In the genomic region with DNA sequence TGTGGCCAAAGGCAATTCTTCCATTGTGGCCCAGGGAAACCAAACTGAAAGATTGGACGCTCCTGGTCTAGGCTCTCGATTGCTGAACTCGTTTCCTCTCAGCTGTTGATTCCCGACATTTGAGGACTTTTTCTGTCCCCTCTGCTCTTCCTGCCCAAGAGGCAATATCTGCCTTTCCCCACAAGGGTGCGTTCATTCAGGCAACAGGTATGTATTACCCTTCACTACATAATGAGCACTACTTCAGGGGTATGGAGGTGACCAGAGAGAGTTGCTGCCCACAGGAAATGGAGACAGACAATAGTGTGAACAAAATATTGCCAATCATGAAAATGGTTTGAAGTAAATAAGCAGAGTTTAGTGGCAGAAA, we compare ENCODE assay signal across 8 cellular contexts. TPM values are rescaled to one million over a fixed set of nuclear protein-coding genes. Genes with fewer than 3 reads are reported as not detected.
A peak's percentile ranks its signal among the peaks of the same experiment; 100 is the strongest.
DNase-seq lines count a peak whose midpoint lies in the region; ATAC-seq, FAIRE-seq and TF ChIP-seq lines count a peak whose summit lies in the region.

No MANE protein-coding gene starts in this region.

- no peak overlapping the region for H3K27ac ChIP-seq in left ventricle myocardium inferior (replicated peaks)

- H3K9me3 ChIP-seq in left ventricle myocardium inferior (replicated peaks), result peaks cover 4% of the 10 kb centered on the region

- H3K36me3 ChIP-seq in left ventricle myocardium inferior, result no peaks in the 10 kb centered on the region

- H3K4me3 ChIP-seq in left ventricle myocardium inferior, result peak overlapping the region; percentile 52

- DNase-seq in activated CD4-positive, alpha-beta T cell treated with anti-CD3 and anti-CD28 coated beads for 48 hours, result peak; percentile 16
- DNase-seq in activated CD4-positive, alpha-beta T cell treated with anti-CD3 and anti-CD28 coated beads, Interleukin-2, amount 50 U/mL, for 1 hour, result no peak
- DNase-seq in RKO (ENCODE audit: low spot score) (peak; percentile 26), left ventricle myocardium inferior (no peak), urothelium cell line (ENCODE audit: low spot score) (peak; percentile 67)
- DNase-seq in stimulated activated CD4-positive, alpha-beta T cell treated with anti-CD3 and anti-CD28 coated beads, Interleukin-1b, Interleukin-23, amount 100 ng/mL, for 48 hours, result no peak

- peaks cover 15% of the 10 kb centered on the region for H3K27me3 ChIP-seq in left ventricle myocardium inferior (ENCODE audit: low read depth)

- FAIRE-seq in urothelium cell line (lab: Jason Lieb, UNC), result no peak

- ATAC-seq in HG02870 (IDR thresholded peaks at IDR 0.05; ENCODE audit: unreplicated experiment) (peak; percentile 84), HG02588 (IDR thresholded peaks at IDR 0.05; ENCODE audit: unreplicated experiment) (no peak)

- no peak for TF ChIP-seq CTCF in left ventricle myocardium inferior (IDR thresholded peaks at IDR 0.05; ENCODE audit: borderline replicate concordance)

- no peaks in the 10 kb centered on the region for H3K4me1 ChIP-seq in left ventricle myocardium inferior

- intact Hi-C loops in left ventricle myocardium inferior (cut with micrococcal nuclease), result no loop called here

RNA-seq across cellular contexts. Expression of a gene that starts 8.2 kb away (rescaled TPM):
- total RNA-seq in left ventricle myocardium inferior, result not detected

RNA-seq across cellular contexts. Expression of a gene that starts 24.6 kb away (rescaled TPM):
- total RNA-seq in left ventricle myocardium inferior, result 26.4 TPM

Comparison
In these comparisons a context has a peak if more than half of its experiments do, and no peak if none do; other contexts are left out.
1. DNase-seq: peak in activated CD4-positive, alpha-beta T cell treated with anti-CD3 and anti-CD28 coated beads for 48 hours (single experiment), RKO (single experiment) and urothelium cell line (single experiment); none in activated CD4-positive, alpha-beta T cell treated with anti-CD3 and anti-CD28 coated beads, Interleukin-2, amount 50 U/mL, for 1 hour (single experiment), left ventricle myocardium inferior (single experiment) and stimulated activated CD4-positive, alpha-beta T cell treated with anti-CD3 and anti-CD28 coated beads, Interleukin-1b, Interleukin-23, amount 100 ng/mL, for 48 hours (single experiment).